ENCODE assay signal across 13 cellular contexts in the genomic region with DNA sequence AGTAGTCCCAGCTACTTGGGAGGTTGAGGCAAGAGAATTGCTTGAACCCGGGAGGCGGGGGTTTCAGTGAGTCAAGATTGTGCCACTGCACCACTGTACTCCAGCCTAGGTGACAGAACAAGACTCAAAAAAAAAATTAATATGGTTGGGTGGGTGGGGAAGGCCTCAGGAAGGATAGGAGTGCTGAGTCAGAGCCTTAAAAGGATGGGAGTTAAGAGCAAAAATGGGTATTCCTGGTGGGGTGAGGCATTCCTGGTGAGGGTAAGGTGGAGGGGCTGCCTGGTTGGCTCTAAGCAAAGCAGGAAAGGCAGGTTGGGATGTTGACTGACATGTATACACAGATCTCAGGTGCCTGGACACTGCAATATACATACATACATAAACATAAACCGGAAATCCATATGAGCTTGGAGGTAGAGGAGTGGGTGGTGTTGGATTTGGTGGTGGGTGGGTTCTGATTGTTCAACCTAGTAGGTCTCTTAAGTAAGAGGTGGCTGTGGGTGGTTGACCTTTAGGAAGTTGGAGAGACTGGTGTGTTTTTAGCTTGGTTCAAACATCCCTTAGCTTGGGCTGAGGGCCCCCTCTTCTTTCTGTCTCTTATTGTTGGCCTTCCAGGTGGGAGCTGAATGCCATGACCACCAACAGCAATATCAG. TPM values are rescaled to one million over a fixed set of nuclear protein-coding genes. Genes with fewer than 3 reads are reported as not detected.
DNase-seq lines count a peak whose midpoint lies in the region; ATAC-seq and TF ChIP-seq lines count a peak whose summit lies in the region.
"Had no signal": no experiment of that assay in that cellular context is flagged by ENCODE, and none has a peak within 500 bp of the region (broad histone marks: within the 10 kb centered on the region; RNA-seq: fewer than 3 reads in every experiment).

No MANE protein-coding gene starts in this region.

- no peak for DNase-seq in activated CD8-positive, alpha-beta T cell treated with anti-CD3 and anti-CD28 coated beads for 36 hours
- DNase-seq in activated CD8-positive, alpha-beta T cell treated with anti-CD3 and anti-CD28 coated beads, Interleukin-2, amount 10 ng/mL, durations not matched to agents 7 days and 5 days: no peak
- DNase-seq in T-helper 17 cell: no peak
- no peak for DNase-seq in glutamatergic neuron
- no peak for DNase-seq in smooth muscle cell (lab: John Stamatoyannopoulos, UW; ENCODE audit: unreplicated experiment)
- DNase-seq in osteoblast (ENCODE audit: insufficient read length, low spot score, missing footprints): no peak
- no peak for DNase-seq in NCI-H2029 treated with DMSO at 0.1 percent for 48 hours (lab: John Stamatoyannopoulos, UW)
- DNase-seq: activated gamma-delta T cell; effector CD8-positive, alpha-beta T cell; stimulated activated CD4-positive, alpha-beta T cell treated with anti-CD3 and anti-CD28 coated beads, Interleukin-12 subunit alpha, Interleukin-12 subunit beta, amount 100 ng/mL, for 4 hours; stimulated activated CD8-positive, alpha-beta memory T cell treated with anti-CD3 and anti-CD28 coated beads, Interleukin-4, amount 100 ng/mL, for 48 hours; T1000 had no signal

- peaks cover 32% of the 10 kb centered on the region for H3F3A ChIP-seq in smooth muscle cell (ENCODE audit: low read depth)

- H3K4me1 Mint-ChIP-seq in activated CD8-positive, alpha-beta T cell treated with anti-CD3 and anti-CD28 coated beads for 36 hours (ENCODE audit: low read depth): peaks cover 42% of the 10 kb centered on the region
- peaks cover 37% of the 10 kb centered on the region for H3K4me1 Mint-ChIP-seq in activated CD8-positive, alpha-beta T cell treated with anti-CD3 and anti-CD28 coated beads, Interleukin-2, amount 10 ng/mL, durations not matched to agents 7 days and 5 days (ENCODE audit: low read depth)
- H3K4me1 Mint-ChIP-seq in T-helper 17 cell (peaks cover 29% of the 10 kb centered on the region), glutamatergic neuron (ENCODE audit: low read depth, unreplicated experiment) (peaks cover 20% of the 10 kb centered on the region)

- peaks cover 41% of the 10 kb centered on the region for H3K36me3 Mint-ChIP-seq in activated CD8-positive, alpha-beta T cell treated with anti-CD3 and anti-CD28 coated beads for 36 hours (ENCODE audit: low read depth)
- H3K36me3 Mint-ChIP-seq in activated CD8-positive, alpha-beta T cell treated with anti-CD3 and anti-CD28 coated beads, Interleukin-2, amount 10 ng/mL, durations not matched to agents 7 days and 5 days (ENCODE audit: low read depth): peaks cover 42% of the 10 kb centered on the region
- H3K36me3 Mint-ChIP-seq in T-helper 17 cell (ENCODE audit: low read depth) (peaks cover 7% of the 10 kb centered on the region), glutamatergic neuron (ENCODE audit: unreplicated experiment) (no peaks in the 10 kb centered on the region)

- peak overlapping the region; percentile 86 for H3K27ac ChIP-seq in smooth muscle cell (ENCODE audit: low read depth)
- no peak overlapping the region for H3K27ac ChIP-seq in osteoblast (ENCODE audit: low read depth, low read length)

- no peaks in the 10 kb centered on the region for H3K27me3 Mint-ChIP-seq in activated CD8-positive, alpha-beta T cell treated with anti-CD3 and anti-CD28 coated beads for 36 hours
- no peaks in the 10 kb centered on the region for H3K27me3 Mint-ChIP-seq in activated CD8-positive, alpha-beta T cell treated with anti-CD3 and anti-CD28 coated beads, Interleukin-2, amount 10 ng/mL, durations not matched to agents 7 days and 5 days (ENCODE audit: low read depth)
- no peaks in the 10 kb centered on the region for H3K27me3 Mint-ChIP-seq in T-helper 17 cell
- H3K27me3 Mint-ChIP-seq in glutamatergic neuron (ENCODE audit: unreplicated experiment): peaks cover 5% of the 10 kb centered on the region

- H3K4me2 ChIP-seq in smooth muscle cell (peak overlapping the region; percentile 100), osteoblast (ENCODE audit: insufficient read depth, low read length) (no peak overlapping the region)

- H3K4me3 ChIP-seq in smooth muscle cell (no peak overlapping the region), osteoblast (ENCODE audit: insufficient read depth, low read length) (no peak overlapping the region)

- CTCF ChIA-PET in activated CD8-positive, alpha-beta T cell treated with anti-CD3 and anti-CD28 coated beads for 36 hours (lab: Charles Lee): interaction anchor here (0.8 to 2.7 kb wide), 6 partner anchors 16 to 209 kb away, joined by 3 to 12 read pairs (median 4); a partner anchor contains a TSS
- CTCF ChIA-PET in activated CD8-positive, alpha-beta T cell treated with anti-CD3 and anti-CD28 coated beads, Interleukin-2, amount 10 ng/mL, durations not matched to agents 7 days and 5 days (lab: Charles Lee): interaction anchor here (1.3 to 2.6 kb wide), 4 partner anchors 17 to 123 kb away, joined by 3 to 16 read pairs (median 4); a partner anchor contains a TSS

- H3K27ac Mint-ChIP-seq in activated CD8-positive, alpha-beta T cell treated with anti-CD3 and anti-CD28 coated beads for 36 hours: peak overlapping the region; percentile 63
- H3K27ac Mint-ChIP-seq in activated CD8-positive, alpha-beta T cell treated with anti-CD3 and anti-CD28 coated beads, Interleukin-2, amount 10 ng/mL, durations not matched to agents 7 days and 5 days: no peak overlapping the region
- H3K27ac Mint-ChIP-seq in T-helper 17 cell (peak overlapping the region; percentile 82), glutamatergic neuron (ENCODE audit: unreplicated experiment) (peak overlapping the region; percentile 83)

- no peaks in the 10 kb centered on the region for H3K27me3 ChIP-seq in smooth muscle cell (ENCODE audit: low read depth)
- H3K27me3 ChIP-seq in osteoblast (ENCODE audit: insufficient read depth, low read length): no peaks in the 10 kb centered on the region

- H3K9me3 ChIP-seq in T-helper 17 cell (ENCODE audit: control insufficient read depth, low read length, poor library complexity, severe bottlenecking) (no peaks in the 10 kb centered on the region), smooth muscle cell (replicated peaks; ENCODE audit: low read depth) (no peaks in the 10 kb centered on the region), osteoblast (ENCODE audit: low read depth, low read length) (no peaks in the 10 kb centered on the region)

- H3K4me1 ChIP-seq in smooth muscle cell (ENCODE audit: low read depth): peaks cover 16% of the 10 kb centered on the region
- H3K4me1 ChIP-seq in osteoblast (ENCODE audit: insufficient read depth, low read length): peaks cover 30% of the 10 kb centered on the region

- H3K36me3 ChIP-seq in smooth muscle cell (ENCODE audit: low read depth): no peaks in the 10 kb centered on the region
- H3K36me3 ChIP-seq in osteoblast (ENCODE audit: insufficient read depth, low read length): peaks cover 57% of the 10 kb centered on the region

- no peak for ATAC-seq in activated CD8-positive, alpha-beta T cell treated with anti-CD3 and anti-CD28 coated beads for 36 hours
- no peak for ATAC-seq in activated CD8-positive, alpha-beta T cell treated with anti-CD3 and anti-CD28 coated beads, Interleukin-2, amount 10 ng/mL, durations not matched to agents 7 days and 5 days
- ATAC-seq in T-helper 17 cell (no peak), GM18868 (IDR thresholded peaks at IDR 0.05; ENCODE audit: unreplicated experiment) (no peak)

- H2AFZ ChIP-seq in smooth muscle cell (ENCODE audit: low read depth): no peak overlapping the region
- H2AFZ ChIP-seq in osteoblast (ENCODE audit: low read length): no peak overlapping the region

- no peak overlapping the region for H3K9ac ChIP-seq in smooth muscle cell (ENCODE audit: low read depth)

- intact Hi-C loops in activated CD8-positive, alpha-beta T cell treated with anti-CD3 and anti-CD28 coated beads for 36 hours (cut with micrococcal nuclease): no loop called here

- peaks cover 43% of the 10 kb centered on the region for H4K20me1 ChIP-seq in smooth muscle cell (ENCODE audit: low read depth)
- peaks cover 40% of the 10 kb centered on the region for H4K20me1 ChIP-seq in osteoblast (ENCODE audit: insufficient read depth, low read length)

- WGBS in smooth muscle cell (ENCODE audit: low lambda C conversion rate): 97% methylated on average over 3 of the region's 3 CpGs

- no peak for TF ChIP-seq CTCF in activated CD8-positive, alpha-beta T cell treated with anti-CD3 and anti-CD28 coated beads for 36 hours (IDR thresholded peaks at IDR 0.05)
- TF ChIP-seq CTCF in glutamatergic neuron (IDR thresholded peaks at IDR 0.05; ENCODE audit: partially characterized antibody, unreplicated experiment): no peak
- no peak for TF ChIP-seq CTCF in smooth muscle cell (IDR thresholded peaks at IDR 0.05; ENCODE audit: borderline replicate concordance, insufficient read depth, poor library complexity, severe bottlenecking)
- TF ChIP-seq CTCF in osteoblast (IDR thresholded peaks at IDR 0.05; ENCODE audit: extremely low read depth, low read depth, low read length): no peak

- no peaks in the 10 kb centered on the region for H3K9me3 Mint-ChIP-seq in activated CD8-positive, alpha-beta T cell treated with anti-CD3 and anti-CD28 coated beads for 36 hours
- no peaks in the 10 kb centered on the region for H3K9me3 Mint-ChIP-seq in activated CD8-positive, alpha-beta T cell treated with anti-CD3 and anti-CD28 coated beads, Interleukin-2, amount 10 ng/mL, durations not matched to agents 7 days and 5 days (ENCODE audit: insufficient read depth)
- peaks cover 11% of the 10 kb centered on the region for H3K9me3 Mint-ChIP-seq in glutamatergic neuron (ENCODE audit: unreplicated experiment)

- H3K4me3 Mint-ChIP-seq in activated CD8-positive, alpha-beta T cell treated with anti-CD3 and anti-CD28 coated beads for 36 hours: peak overlapping the region; percentile 85
- H3K4me3 Mint-ChIP-seq in activated CD8-positive, alpha-beta T cell treated with anti-CD3 and anti-CD28 coated beads, Interleukin-2, amount 10 ng/mL, durations not matched to agents 7 days and 5 days: no peak overlapping the region
- peak overlapping the region; percentile 75 for H3K4me3 Mint-ChIP-seq in T-helper 17 cell
- H3K4me3 Mint-ChIP-seq in glutamatergic neuron (ENCODE audit: unreplicated experiment): peak overlapping the region; percentile 68

- POLR2A ChIA-PET in activated CD8-positive, alpha-beta T cell treated with anti-CD3 and anti-CD28 coated beads for 36 hours (lab: Charles Lee): interaction anchor here (1.1 to 2.8 kb wide), 8 partner anchors 13 to 123 kb away, joined by 3 to 9 read pairs (median 6); a partner anchor contains a TSS
- POLR2A ChIA-PET in activated CD8-positive, alpha-beta T cell treated with anti-CD3 and anti-CD28 coated beads, Interleukin-2, amount 10 ng/mL, durations not matched to agents 7 days and 5 days (lab: Charles Lee): interaction anchor here (0.9 to 2.0 kb wide), 4 partner anchors 12 to 123 kb away, joined by 5 to 7 read pairs (median 6); a partner anchor contains a TSS

- peaks cover 56% of the 10 kb centered on the region for H3K79me2 ChIP-seq in smooth muscle cell (ENCODE audit: low read depth)
- peaks cover 84% of the 10 kb centered on the region for H3K79me2 ChIP-seq in osteoblast (ENCODE audit: insufficient read depth, low read length)

RNA-seq across cellular contexts. Expression of a gene that starts 1.2 kb away (rescaled TPM):
- 10 to 100 TPM; 47.9 to 48.0 TPM for total RNA-seq in activated CD8-positive, alpha-beta T cell treated with anti-CD3 and anti-CD28 coated beads for 36 hours
- 10 to 100 TPM; 84.3 to 92.8 TPM for total RNA-seq in activated CD8-positive, alpha-beta T cell treated with anti-CD3 and anti-CD28 coated beads, Interleukin-2, amount 10 ng/mL, durations not matched to agents 7 days and 5 days
- 10 to 100 TPM; 25.2 to 29.0 TPM for total RNA-seq in T-helper 17 cell
- 109 TPM for total RNA-seq in glutamatergic neuron (ENCODE audit: unreplicated experiment)
- total RNA-seq in smooth muscle cell: 56.4 and 64.8 TPM in 2 replicates
- 71.9 and 72.7 TPM in 2 replicates for polyA plus RNA-seq in smooth muscle cell
- 84.0 and 90.2 TPM in 2 replicates for total RNA-seq in osteoblast

RNA-seq across cellular contexts. Expression of a gene that starts 6.1 kb away (rescaled TPM):
- 10 to 100 TPM; 58.6 to 64.0 TPM for total RNA-seq in activated CD8-positive, alpha-beta T cell treated with anti-CD3 and anti-CD28 coated beads for 36 hours
- 10 to 100 TPM; 75.4 to 76.0 TPM for total RNA-seq in activated CD8-positive, alpha-beta T cell treated with anti-CD3 and anti-CD28 coated beads, Interleukin-2, amount 10 ng/mL, durations not matched to agents 7 days and 5 days
- total RNA-seq in T-helper 17 cell (10 to 100 TPM; 31.1 TPM), glutamatergic neuron (ENCODE audit: unreplicated experiment) (119 TPM), smooth muscle cell (51.5 and 61.8 TPM in 2 replicates), osteoblast (122 and 123 TPM in 2 replicates)
- polyA plus RNA-seq in smooth muscle cell: 102 and 113 TPM in 2 replicates

RNA-seq across cellular contexts. Expression of a gene that starts 6.4 kb away (rescaled TPM):
- total RNA-seq in activated CD8-positive, alpha-beta T cell treated with anti-CD3 and anti-CD28 coated beads for 36 hours: 10 to 100 TPM; 84.8 to 92.3 TPM
- 10 to 100 TPM; 77.1 to 84.1 TPM for total RNA-seq in activated CD8-positive, alpha-beta T cell treated with anti-CD3 and anti-CD28 coated beads, Interleukin-2, amount 10 ng/mL, durations not matched to agents 7 days and 5 days
- total RNA-seq in T-helper 17 cell (10 to 100 TPM; 23.7 to 26.3 TPM), glutamatergic neuron (ENCODE audit: unreplicated experiment) (42.7 TPM), smooth muscle cell (71.3 and 86.7 TPM in 2 replicates), osteoblast (42.4 and 47.4 TPM in 2 replicates)
- polyA plus RNA-seq in smooth muscle cell: 154 and 161 TPM in 2 replicates

RNA-seq across cellular contexts. Expression of a gene that starts 33.5 kb away (rescaled TPM):
- total RNA-seq in activated CD8-positive, alpha-beta T cell treated with anti-CD3 and anti-CD28 coated beads for 36 hours: 10 to 100 TPM; 13.9 TPM
- total RNA-seq in activated CD8-positive, alpha-beta T cell treated with anti-CD3 and anti-CD28 coated beads, Interleukin-2, amount 10 ng/mL, durations not matched to agents 7 days and 5 days: 1 to 10 TPM; 8.5 to 8.9 TPM
- 10 to 100 TPM in 1 of 2 donors, 1 to 10 TPM in 1; 8.2 to 11.2 TPM for total RNA-seq in T-helper 17 cell
- 43.3 TPM for total RNA-seq in glutamatergic neuron (ENCODE audit: unreplicated experiment)
- 36.9 and 51.4 TPM in 2 replicates for total RNA-seq in smooth muscle cell
- 48.7 and 49.6 TPM in 2 replicates for polyA plus RNA-seq in smooth muscle cell
- total RNA-seq in osteoblast: 46.9 and 48.5 TPM in 2 replicates

RNA-seq across cellular contexts. Expression of a gene that starts 35.8 kb away (rescaled TPM):
- total RNA-seq in activated CD8-positive, alpha-beta T cell treated with anti-CD3 and anti-CD28 coated beads for 36 hours: 10 to 100 TPM; 41.6 to 47.5 TPM
- total RNA-seq in activated CD8-positive, alpha-beta T cell treated with anti-CD3 and anti-CD28 coated beads, Interleukin-2, amount 10 ng/mL, durations not matched to agents 7 days and 5 days: 10 to 100 TPM; 63.1 to 66.5 TPM
- total RNA-seq in T-helper 17 cell (10 to 100 TPM; 27.5 to 28.4 TPM), glutamatergic neuron (ENCODE audit: unreplicated experiment) (59.1 TPM), smooth muscle cell (33.4 and 51.3 TPM in 2 replicates), osteoblast (30.8 and 36.8 TPM in 2 replicates)
- 44.1 and 46.4 TPM in 2 replicates for polyA plus RNA-seq in smooth muscle cell
